In the genomic region with DNA sequence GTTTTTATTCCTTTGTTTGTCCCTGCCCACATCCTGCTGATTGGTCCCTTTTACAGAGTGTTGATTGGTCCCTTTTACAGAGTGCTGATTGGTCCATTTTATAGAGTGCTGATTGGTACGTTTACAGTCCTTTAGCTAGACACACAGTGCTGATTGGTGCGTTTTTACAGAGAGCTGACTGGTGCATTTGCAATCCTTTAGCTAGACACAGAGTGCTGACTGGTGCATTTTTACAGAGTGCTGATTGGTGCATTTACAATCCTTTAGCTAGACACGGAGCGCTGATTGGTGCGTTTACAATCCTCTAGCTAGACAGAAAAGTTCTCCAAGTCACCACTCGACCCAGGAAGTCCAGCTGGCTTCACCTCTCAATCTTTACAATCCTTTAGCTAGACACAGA, we compare ENCODE assay signal across 4 cellular contexts.
A peak's percentile ranks its signal among the peaks of the same experiment; 100 is the strongest.
TF ChIP-seq lines count a peak whose summit lies in the region.

No MANE protein-coding gene starts in this region.

TF ChIP-seq in A549, 52 proteins besides CTCF, POLR2A, EP300 and RAD21:
- TF ChIP-seq MAFK (IDR thresholded peaks at IDR 0.05; ENCODE audit: partially characterized antibody): peak; percentile 64
TF ChIP-seq in A549: peak in this region for 1; not testable (repeated sequence) for 51.

TF ChIP-seq in IMR-90, 13 proteins besides CTCF, POLR2A, EP300 and RAD21:
- TF ChIP-seq MAFK (IDR thresholded peaks at IDR 0.05; ENCODE audit: low read depth, low read length): peak; percentile 39

TF ChIP-seq in K562, 482 proteins besides CTCF, POLR2A, EP300 and RAD21:
- TF ChIP-seq MAFG (tag; conservative IDR thresholded peaks at IDR 0.05) (0 out of 2 replicates have a peak, but pooled peaks have one; percentile 16), ZNF316 (IDR thresholded peaks at IDR 0.05) (peak; percentile 38; the same call in 1 of the 2 replicates), NFYB (IDR thresholded peaks at IDR 0.05; ENCODE audit: extremely low read depth, insufficient read length) (peak; percentile 31)

TF ChIP-seq in HepG2, 621 proteins besides CTCF, POLR2A, EP300 and RAD21:
- peak; percentile 49 for TF ChIP-seq MAFF (IDR thresholded peaks at IDR 0.05; ENCODE audit: low read depth, low read length)
- peak in 1 of 2 experiments; percentile 72; a peak in 3 of 4 replicates for TF ChIP-seq MAFK (conservative IDR thresholded peaks at IDR 0.05 in 1 of 2, IDR thresholded peaks at IDR 0.05 in 1 of 2; ENCODE audit: low read length in 2 of 2)
TF ChIP-seq in HepG2: peak in this region for 2; not testable (repeated sequence) for 619.
